Comparison of ENCODE assay signal across 1 cellular context in the genomic region with DNA sequence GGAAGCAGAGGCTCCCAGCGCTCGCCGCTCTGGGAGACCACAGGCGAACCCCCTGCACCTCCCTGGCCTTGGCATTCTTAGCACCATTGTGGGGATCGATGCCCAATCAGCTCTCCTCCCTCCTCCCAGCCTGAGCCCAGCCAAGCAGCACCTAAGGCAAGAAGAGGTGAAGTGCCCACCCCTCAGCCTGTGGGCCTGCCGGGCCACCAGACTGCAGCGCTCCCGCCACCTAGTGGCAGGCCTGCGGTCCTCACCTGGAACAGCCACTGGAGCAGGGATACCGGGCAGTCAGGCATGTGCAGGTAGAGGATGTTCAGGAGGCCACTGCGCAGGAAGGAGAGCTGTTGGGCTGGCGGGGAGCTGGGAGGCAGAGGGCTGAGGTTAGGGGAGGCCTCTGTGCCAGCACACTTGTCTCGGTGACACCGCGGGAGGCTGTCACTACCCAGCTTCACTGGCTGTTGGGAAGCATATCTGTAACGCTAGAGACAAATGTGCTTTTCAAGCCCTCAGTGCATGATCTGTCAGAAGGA.
TF ChIP-seq lines count a peak whose summit lies in the region.

No MANE protein-coding gene starts in this region.

TF ChIP-seq in K562, 482 proteins besides CTCF, POLR2A, EP300 and RAD21 (continued from another document):
- TF ChIP-seq TEAD4 (IDR thresholded peaks at IDR 0.05; ENCODE audit: low read length) (0 out of 2 replicates have a peak, but pooled peaks have one; percentile 23), TEAD4 (CRISPR knock-in tag; IDR thresholded peaks at IDR 0.05; ENCODE audit: borderline replicate concordance) (no peak), SMARCA5 (IDR thresholded peaks at IDR 0.05) (no peak), SMC3 (conservative IDR thresholded peaks at IDR 0.05; ENCODE audit: insufficient read depth, low read depth, low read length) (peak; percentile 92), ZBTB8A (IDR thresholded peaks at IDR 0.05; ENCODE audit: partially characterized antibody) (no peak), TEAD1 (CRISPR knock-in tag; IDR thresholded peaks at IDR 0.05) (peak in 1 of 2 experiments; percentile 88; a peak in 1 of 4 replicates), RB1 (IDR thresholded peaks at IDR 0.05; ENCODE audit: low read depth) (peak; percentile 78; the same call in 1 of the 2 replicates), MYNN (IDR thresholded peaks at IDR 0.05) (0 out of 2 replicates have a peak, but pooled peaks have one; percentile 34), MYNN (CRISPR knock-in tag; IDR thresholded peaks at IDR 0.05) (no peak), CBX8 (IDR thresholded peaks at IDR 0.05; ENCODE audit: borderline replicate concordance, extremely low read depth, low read depth, low read length, poor library complexity, severe bottlenecking) (no peak), RCOR1 (IDR thresholded peaks at IDR 0.05; ENCODE audit: borderline replicate concordance in 1 of 2, low read depth in 2 of 2, low read length in 2 of 2) (peak in 1 of 2 experiments; percentile 44; a peak in 1 of 4 replicates), PYGO2 (tag; IDR thresholded peaks at IDR 0.05) (no peak), MTA3 (IDR thresholded peaks at IDR 0.05; ENCODE audit: borderline replicate concordance) (peak; percentile 32; the same call in 1 of the 2 replicates), SAFB2 (IDR thresholded peaks at IDR 0.05; ENCODE audit: borderline replicate concordance, low read depth, low read length, severe bottlenecking) (no peak), NONO (IDR thresholded peaks at IDR 0.05; ENCODE audit: low read depth in 2 of 2, low read length in 1 of 2) (peak in 1 of 2 experiments; percentile 11; a peak in 1 of 4 replicates), CC2D1A (IDR thresholded peaks at IDR 0.05) (peak; percentile 89), STAG1 (CRISPR knock-in tag; IDR thresholded peaks at IDR 0.05; ENCODE audit: borderline replicate concordance) (peak; percentile 77; the same call in 1 of the 2 replicates), CSDE1 (IDR thresholded peaks at IDR 0.05) (no peak), CTBP1 (IDR thresholded peaks at IDR 0.05; ENCODE audit: borderline replicate concordance) (peak; percentile 85; the same call in 1 of the 2 replicates), GABPB1 (CRISPR knock-in tag; IDR thresholded peaks at IDR 0.05) (peak; percentile 43; the same call in 1 of the 2 replicates)
- TF ChIP-seq, protein P1, sequence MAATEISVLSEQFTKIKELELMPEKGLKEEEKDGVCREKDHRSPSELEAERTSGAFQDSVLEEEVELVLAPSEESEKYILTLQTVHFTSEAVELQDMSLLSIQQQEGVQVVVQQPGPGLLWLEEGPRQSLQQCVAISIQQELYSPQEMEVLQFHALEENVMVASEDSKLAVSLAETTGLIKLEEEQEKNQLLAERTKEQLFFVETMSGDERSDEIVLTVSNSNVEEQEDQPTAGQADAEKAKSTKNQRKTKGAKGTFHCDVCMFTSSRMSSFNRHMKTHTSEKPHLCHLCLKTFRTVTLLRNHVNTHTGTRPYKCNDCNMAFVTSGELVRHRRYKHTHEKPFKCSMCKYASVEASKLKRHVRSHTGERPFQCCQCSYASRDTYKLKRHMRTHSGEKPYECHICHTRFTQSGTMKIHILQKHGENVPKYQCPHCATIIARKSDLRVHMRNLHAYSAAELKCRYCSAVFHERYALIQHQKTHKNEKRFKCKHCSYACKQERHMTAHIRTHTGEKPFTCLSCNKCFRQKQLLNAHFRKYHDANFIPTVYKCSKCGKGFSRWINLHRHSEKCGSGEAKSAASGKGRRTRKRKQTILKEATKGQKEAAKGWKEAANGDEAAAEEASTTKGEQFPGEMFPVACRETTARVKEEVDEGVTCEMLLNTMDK (IDR thresholded peaks at IDR 0.05; ENCODE audit: borderline replicate concordance, insufficient read depth, low read depth, low read length, poor library complexity, severe bottlenecking): peak; percentile 7
- TF ChIP-seq, protein P2, sequence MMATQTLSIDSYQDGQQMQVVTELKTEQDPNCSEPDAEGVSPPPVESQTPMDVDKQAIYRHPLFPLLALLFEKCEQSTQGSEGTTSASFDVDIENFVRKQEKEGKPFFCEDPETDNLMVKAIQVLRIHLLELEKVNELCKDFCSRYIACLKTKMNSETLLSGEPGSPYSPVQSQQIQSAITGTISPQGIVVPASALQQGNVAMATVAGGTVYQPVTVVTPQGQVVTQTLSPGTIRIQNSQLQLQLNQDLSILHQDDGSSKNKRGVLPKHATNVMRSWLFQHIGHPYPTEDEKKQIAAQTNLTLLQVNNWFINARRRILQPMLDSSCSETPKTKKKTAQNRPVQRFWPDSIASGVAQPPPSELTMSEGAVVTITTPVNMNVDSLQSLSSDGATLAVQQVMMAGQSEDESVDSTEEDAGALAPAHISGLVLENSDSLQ (IDR thresholded peaks at IDR 0.05): no peak
- TF ChIP-seq, protein P3, sequence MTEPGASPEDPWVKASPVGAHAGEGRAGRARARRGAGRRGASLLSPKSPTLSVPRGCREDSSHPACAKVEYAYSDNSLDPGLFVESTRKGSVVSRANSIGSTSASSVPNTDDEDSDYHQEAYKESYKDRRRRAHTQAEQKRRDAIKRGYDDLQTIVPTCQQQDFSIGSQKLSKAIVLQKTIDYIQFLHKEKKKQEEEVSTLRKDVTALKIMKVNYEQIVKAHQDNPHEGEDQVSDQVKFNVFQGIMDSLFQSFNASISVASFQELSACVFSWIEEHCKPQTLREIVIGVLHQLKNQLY (CRISPR knock-in tag; conservative IDR thresholded peaks at IDR 0.05): no peak
- TF ChIP-seq, protein P4, sequence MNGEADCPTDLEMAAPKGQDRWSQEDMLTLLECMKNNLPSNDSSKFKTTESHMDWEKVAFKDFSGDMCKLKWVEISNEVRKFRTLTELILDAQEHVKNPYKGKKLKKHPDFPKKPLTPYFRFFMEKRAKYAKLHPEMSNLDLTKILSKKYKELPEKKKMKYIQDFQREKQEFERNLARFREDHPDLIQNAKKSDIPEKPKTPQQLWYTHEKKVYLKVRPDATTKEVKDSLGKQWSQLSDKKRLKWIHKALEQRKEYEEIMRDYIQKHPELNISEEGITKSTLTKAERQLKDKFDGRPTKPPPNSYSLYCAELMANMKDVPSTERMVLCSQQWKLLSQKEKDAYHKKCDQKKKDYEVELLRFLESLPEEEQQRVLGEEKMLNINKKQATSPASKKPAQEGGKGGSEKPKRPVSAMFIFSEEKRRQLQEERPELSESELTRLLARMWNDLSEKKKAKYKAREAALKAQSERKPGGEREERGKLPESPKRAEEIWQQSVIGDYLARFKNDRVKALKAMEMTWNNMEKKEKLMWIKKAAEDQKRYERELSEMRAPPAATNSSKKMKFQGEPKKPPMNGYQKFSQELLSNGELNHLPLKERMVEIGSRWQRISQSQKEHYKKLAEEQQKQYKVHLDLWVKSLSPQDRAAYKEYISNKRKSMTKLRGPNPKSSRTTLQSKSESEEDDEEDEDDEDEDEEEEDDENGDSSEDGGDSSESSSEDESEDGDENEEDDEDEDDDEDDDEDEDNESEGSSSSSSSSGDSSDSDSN (IDR thresholded peaks at IDR 0.05; ENCODE audit: borderline replicate concordance in 1 of 2, low read depth in 2 of 2, low read length in 2 of 2): 0 out of 4 replicates have a peak, but pooled peaks of 1 of the 2 experiments have one; percentile 51
- TF ChIP-seq, protein P5, sequence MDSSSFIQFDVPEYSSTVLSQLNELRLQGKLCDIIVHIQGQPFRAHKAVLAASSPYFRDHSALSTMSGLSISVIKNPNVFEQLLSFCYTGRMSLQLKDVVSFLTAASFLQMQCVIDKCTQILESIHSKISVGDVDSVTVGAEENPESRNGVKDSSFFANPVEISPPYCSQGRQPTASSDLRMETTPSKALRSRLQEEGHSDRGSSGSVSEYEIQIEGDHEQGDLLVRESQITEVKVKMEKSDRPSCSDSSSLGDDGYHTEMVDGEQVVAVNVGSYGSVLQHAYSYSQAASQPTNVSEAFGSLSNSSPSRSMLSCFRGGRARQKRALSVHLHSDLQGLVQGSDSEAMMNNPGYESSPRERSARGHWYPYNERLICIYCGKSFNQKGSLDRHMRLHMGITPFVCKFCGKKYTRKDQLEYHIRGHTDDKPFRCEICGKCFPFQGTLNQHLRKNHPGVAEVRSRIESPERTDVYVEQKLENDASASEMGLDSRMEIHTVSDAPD (CRISPR knock-in tag; IDR thresholded peaks at IDR 0.05): no peak
TF ChIP-seq in K562: peak in this region for 39.
